In the genomic region with DNA sequence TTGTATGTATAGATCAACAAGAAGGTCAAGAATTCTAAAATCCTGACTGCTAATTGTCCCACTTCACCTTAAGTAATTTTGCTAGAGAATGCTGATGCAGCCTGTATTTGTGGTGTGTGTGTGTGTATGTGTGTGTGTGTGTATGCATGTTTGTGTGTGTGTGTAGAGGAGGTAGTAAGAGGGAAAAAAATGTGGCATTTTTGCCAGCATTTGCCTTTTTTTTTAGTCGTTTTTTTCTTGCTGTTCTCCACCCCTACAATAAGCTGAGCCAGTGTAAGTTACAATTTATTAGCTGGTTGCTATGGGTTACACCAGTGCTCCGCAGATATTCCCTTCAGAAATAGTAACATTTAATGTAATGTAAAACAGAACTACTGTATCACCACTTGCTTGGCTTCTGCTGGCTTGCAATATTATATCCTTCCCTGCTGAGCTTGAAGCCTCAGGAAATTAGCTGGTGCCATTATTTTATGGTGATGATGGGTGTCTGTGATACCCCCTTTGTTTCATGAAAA, we compare ENCODE assay signal across 21 cellular contexts. TPM values are rescaled to one million over a fixed set of nuclear protein-coding genes. Genes with fewer than 3 reads are reported as not detected.
DNase-seq lines count a peak whose midpoint lies in the region; TF ChIP-seq lines count a peak whose summit lies in the region.
"Had no signal": no experiment of that assay in that cellular context is flagged by ENCODE, and none has a peak within 500 bp of the region (broad histone marks: within the 10 kb centered on the region; RNA-seq: fewer than 3 reads in every experiment).

No MANE protein-coding gene starts in this region.

- no peak overlapping the region for H3K9ac ChIP-seq in smooth muscle cell (ENCODE audit: low read depth)
- H3K9ac ChIP-seq: KMS-11 had no signal

- no peak overlapping the region for H2AFZ ChIP-seq in smooth muscle cell (ENCODE audit: low read depth)

- H3K27ac ChIP-seq in caudate nucleus (ENCODE audit: low read depth, low read length) (peak overlapping the region; percentile 79), testis (no peak overlapping the region), smooth muscle cell (ENCODE audit: low read depth) (no peak overlapping the region)
- H3K27ac ChIP-seq: C4-2B, cardiac muscle cell, KMS-11, ovary, right atrium auricular region, SJSA1 had no signal

- no peak overlapping the region for H3K4me3 ChIP-seq in testis
- no peak overlapping the region for H3K4me3 ChIP-seq in smooth muscle cell
- H3K4me3 ChIP-seq: cardiac muscle cell, ovary, right atrium auricular region, SJSA1 had no signal

- H3K4me1 Mint-ChIP-seq in nephron, result peaks cover 56% of the 10 kb centered on the region
- H3K4me1 Mint-ChIP-seq: natural killer cell had no signal

- no peaks in the 10 kb centered on the region for H3K9me3 Mint-ChIP-seq in nephron
- H3K9me3 Mint-ChIP-seq: activated CD4-positive, alpha-beta memory T cell treated with anti-CD3 and anti-CD28 coated beads for 36 hours; activated naive CD4-positive, alpha-beta T cell treated with anti-CD3 and anti-CD28 coated beads, Interleukin-2, amount 50 U/mL, for 72 hours; natural killer cell had no signal

- H3K9me3 ChIP-seq in testis, result no peaks in the 10 kb centered on the region
- no peaks in the 10 kb centered on the region for H3K9me3 ChIP-seq in smooth muscle cell (replicated peaks; ENCODE audit: low read depth)
- H3K9me3 ChIP-seq: ovary, right atrium auricular region, SJSA1 had no signal

- TF ChIP-seq POLR2A in testis (IDR thresholded peaks at IDR 0.05), result no peak

- no peak for TF ChIP-seq CTCF in nephron (IDR thresholded peaks at IDR 0.05; ENCODE audit: unreplicated experiment in 3 of 3)
- no peak for TF ChIP-seq CTCF in testis (IDR thresholded peaks at IDR 0.05)
- no peak for TF ChIP-seq CTCF in smooth muscle cell (IDR thresholded peaks at IDR 0.05; ENCODE audit: borderline replicate concordance, insufficient read depth, poor library complexity, severe bottlenecking)

- H3K27me3 ChIP-seq in testis (no peaks in the 10 kb centered on the region), smooth muscle cell (ENCODE audit: low read depth) (no peaks in the 10 kb centered on the region)
- H3K27me3 ChIP-seq: cardiac muscle cell, ovary, right atrium auricular region, SJSA1 had no signal

- H3K27me3 Mint-ChIP-seq in nephron (ENCODE audit: low read depth), result peaks cover 18% of the 10 kb centered on the region
- H3K27me3 Mint-ChIP-seq: activated CD4-positive, alpha-beta memory T cell treated with anti-CD3 and anti-CD28 coated beads for 36 hours had no signal

- 14 to 35% methylated on average over 2 of the region's 2 CpGs for WGBS in testis, 2 donors
- 42% methylated on average over 2 of the region's 2 CpGs for WGBS in smooth muscle cell (ENCODE audit: low lambda C conversion rate)

- H3K79me2 ChIP-seq in smooth muscle cell (ENCODE audit: low read depth), result no peaks in the 10 kb centered on the region

- H3K36me3 ChIP-seq in testis (ENCODE audit: low read depth, missing control alignments) (no peaks in the 10 kb centered on the region), smooth muscle cell (ENCODE audit: low read depth) (no peaks in the 10 kb centered on the region)
- H3K36me3 ChIP-seq: cardiac muscle cell, ovary, right atrium auricular region, SJSA1 had no signal

- H3K4me3 Mint-ChIP-seq in nephron, result no peak overlapping the region
- H3K4me3 Mint-ChIP-seq: activated CD4-positive, alpha-beta memory T cell treated with anti-CD3 and anti-CD28 coated beads for 36 hours; natural killer cell had no signal

- H3K4me2 ChIP-seq in smooth muscle cell, result no peak overlapping the region
- H3K4me2 ChIP-seq: KMS-11 had no signal

- no peaks in the 10 kb centered on the region for H3K36me3 Mint-ChIP-seq in nephron (ENCODE audit: low read depth)
- H3K36me3 Mint-ChIP-seq: activated CD4-positive, alpha-beta memory T cell treated with anti-CD3 and anti-CD28 coated beads for 36 hours; activated naive CD4-positive, alpha-beta T cell treated with anti-CD3 and anti-CD28 coated beads, Interleukin-2, amount 50 U/mL, for 72 hours; natural killer cell had no signal

- DNase-seq in COR-L47 (lab: John Stamatoyannopoulos, UW), result peak; percentile 35
- DNase-seq in NCI-H1417 treated with DMSO at 0.1 percent for 48 hours (lab: John Stamatoyannopoulos, UW), result peak; percentile 11
- DNase-seq in caudate nucleus (lab: John Stamatoyannopoulos, UW), result peak in 4 of 61 donors; percentile 38 to 54 (median 46)
- DNase-seq in testis, result no peak
- DNase-seq in foreskin melanocyte, result no peak
- no peak for DNase-seq in smooth muscle cell (lab: John Stamatoyannopoulos, UW; ENCODE audit: unreplicated experiment)
- DNase-seq: activated CD4-positive, alpha-beta memory T cell treated with anti-CD3 and anti-CD28 coated beads for 36 hours; Calu3; MM.1S; natural killer cell; NCI-H526 treated with DMSO at 0.1 percent for 48 hours; ovary; stimulated activated CD4-positive, alpha-beta T cell treated with anti-CD3 and anti-CD28 coated beads, Interleukin-2, amount 100 ng/mL, for 24 hours; trophoblast cell had no signal

- H3K27ac Mint-ChIP-seq in nephron, result peak overlapping the region; percentile 1 to 39 (median 7)
- H3K27ac Mint-ChIP-seq: activated CD4-positive, alpha-beta memory T cell treated with anti-CD3 and anti-CD28 coated beads for 36 hours; activated naive CD4-positive, alpha-beta T cell treated with anti-CD3 and anti-CD28 coated beads, Interleukin-2, amount 50 U/mL, for 72 hours; natural killer cell had no signal

- no peaks in the 10 kb centered on the region for H3K4me1 ChIP-seq in testis
- H3K4me1 ChIP-seq in smooth muscle cell (ENCODE audit: low read depth), result no peaks in the 10 kb centered on the region
- H3K4me1 ChIP-seq: right atrium auricular region had no signal

- no peaks in the 10 kb centered on the region for H3F3A ChIP-seq in smooth muscle cell (ENCODE audit: low read depth)

- intact Hi-C loops in testis (cut with DNase I; ENCODE audit: low total_unique reads), result no loop called here

- no peaks in the 10 kb centered on the region for H4K20me1 ChIP-seq in smooth muscle cell (ENCODE audit: low read depth)

RNA-seq across cellular contexts. Expression of a gene that starts 23.3 kb away (rescaled TPM):
- total RNA-seq in testis (10 to 100 TPM; 15.4 to 27.2 TPM), smooth muscle cell (28.4 and 31.5 TPM in 2 replicates)
- polyA plus RNA-seq in testis (ENCODE audit: insufficient read depth, low read depth, low replicate concordance) (12.6 TPM), smooth muscle cell (11.9 and 16.3 TPM in 2 replicates)

Comparison
In these comparisons a context has a peak if more than half of its experiments do, and no peak if none do; other contexts are left out.
1. DNase-seq: peak in COR-L47 (single experiment) and NCI-H1417 treated with DMSO at 0.1 percent for 48 hours (single experiment); none in testis (single experiment), foreskin melanocyte (single experiment) and smooth muscle cell (single experiment).